12 cellular contexts compared by ENCODE assay signal in the genomic region with DNA sequence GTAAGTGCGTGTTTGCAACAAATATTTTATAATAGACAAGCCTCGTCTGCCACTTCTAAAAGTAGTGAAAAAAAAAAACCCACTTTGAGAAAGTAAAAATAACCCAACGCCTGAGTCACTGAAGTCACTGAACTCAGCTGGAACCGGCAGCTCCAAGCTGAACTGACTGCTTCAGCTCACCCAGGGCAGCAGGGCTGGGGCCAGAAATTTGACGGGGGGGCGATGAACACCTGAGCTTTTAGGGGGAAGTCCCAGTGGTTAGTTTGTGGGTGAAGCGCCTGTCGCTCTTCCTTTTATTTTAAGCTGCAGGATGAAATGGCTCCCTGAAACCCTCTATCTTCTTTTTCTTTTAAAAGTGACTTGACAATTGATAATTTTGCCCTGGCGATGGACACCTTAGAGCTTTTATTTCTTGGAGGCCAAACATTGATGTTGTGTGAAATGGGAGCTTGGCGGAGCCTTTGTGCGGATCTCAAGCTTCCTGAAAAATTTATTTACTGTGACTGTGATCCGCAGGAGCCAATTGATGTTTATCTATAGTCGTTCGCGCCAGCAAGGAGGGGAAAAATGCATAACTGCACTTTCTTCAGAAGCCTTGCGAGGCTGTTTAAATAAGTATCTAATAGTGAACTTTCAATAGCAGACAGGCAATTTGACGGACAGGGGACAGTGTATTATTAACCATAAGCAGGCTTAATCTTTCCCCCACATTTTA. TPM values are rescaled to one million over a fixed set of nuclear protein-coding genes. Genes with fewer than 3 reads are reported as not detected.
DNase-seq lines count a peak whose midpoint lies in the region; ATAC-seq and TF ChIP-seq lines count a peak whose summit lies in the region.
"Had no signal": no experiment of that assay in that cellular context is flagged by ENCODE, and none has a peak within 500 bp of the region (broad histone marks: within the 10 kb centered on the region; RNA-seq: fewer than 3 reads in every experiment).

No MANE protein-coding gene starts in this region.

- intact Hi-C loops in uterus (cut with DNase I; ENCODE audit: low total_unique reads), result no loop called here

- H3K36me3 ChIP-seq in uterus, result no peaks in the 10 kb centered on the region
- H3K36me3 ChIP-seq: gastrocnemius medialis had no signal

- no peak for ATAC-seq in GM21447 (IDR thresholded peaks at IDR 0.05; ENCODE audit: unreplicated experiment)
- ATAC-seq: gastrocnemius medialis; natural killer cell treated with Interleukin-12 subunit alpha and Interleukin-12 subunit beta and Interleukin-15 and Interleukin-18, amount 100 ng/mL, for 72 hours had no signal

- TF ChIP-seq POLR2A in uterus (IDR thresholded peaks at IDR 0.05), result no peak

- no peak overlapping the region for H3K4me3 ChIP-seq in uterus
- H3K4me3 ChIP-seq: gastrocnemius medialis had no signal

- H3K9me3 ChIP-seq in uterus, result no peaks in the 10 kb centered on the region
- H3K9me3 ChIP-seq: gastrocnemius medialis had no signal

- no peak overlapping the region for H3K27ac ChIP-seq in uterus
- H3K27ac ChIP-seq: gastrocnemius medialis had no signal

- H3K27me3 ChIP-seq in uterus, result no peaks in the 10 kb centered on the region

- no peaks in the 10 kb centered on the region for H3K4me1 ChIP-seq in uterus
- H3K4me1 ChIP-seq: gastrocnemius medialis had no signal

- TF ChIP-seq CTCF in uterus (IDR thresholded peaks at IDR 0.05), result no peak

- peak; percentile 4 for DNase-seq in stimulated activated CD8-positive, alpha-beta memory T cell treated with anti-CD3 and anti-CD28 coated beads, Interleukin-12 subunit alpha, Interleukin-12 subunit beta, amount 100 ng/mL, for 1 hour (ENCODE audit: low read depth)
- DNase-seq in stimulated activated CD8-positive, alpha-beta memory T cell treated with anti-CD3 and anti-CD28 coated beads, Interleukin-4, amount 100 ng/mL, for 48 hours, result no peak
- DNase-seq in activated CD4-positive, alpha-beta T cell treated with anti-CD3 and anti-CD28 coated beads, Interleukin-2, amount 50 U/mL, for 4 hours, result peak; percentile 13 to 16
- DNase-seq in left kidney (ENCODE audit: low read depth, low spot score), result peak; percentile 46
- DNase-seq in NCI-H1105 treated with DMSO at 0.1 percent for 48 hours (lab: John Stamatoyannopoulos, UW), result no peak
- no peak for DNase-seq in uterus
- no peak for DNase-seq in ACHN
- DNase-seq: effector memory CD4-positive, alpha-beta T cell; gastrocnemius medialis; T-helper 2 cell had no signal

- in situ Hi-C loops in ACHN (cut with HindIII; ENCODE audit: low pct_ligation_motif_present, low pct_unique_long_range_greater_than_20kb, low sequenced_read_pairs), result no loop called here

RNA-seq across cellular contexts. Expression of a gene that starts 59.6 kb away (rescaled TPM):
- total RNA-seq in uterus, result 1 to 10 TPM in 1 of 4 donors, under 1 TPM in 1, not detected in 2; 0.91 to 2.6 TPM
- total RNA-seq: natural killer cell treated with Interleukin-12 subunit alpha and Interleukin-12 subunit beta and Interleukin-15 and Interleukin-18, amount 100 ng/mL, for 72 hours had no signal

Comparison
In these comparisons a context has a peak if more than half of its experiments do, and no peak if none do; other contexts are left out.
1. DNase-seq: peak in stimulated activated CD8-positive, alpha-beta memory T cell treated with anti-CD3 and anti-CD28 coated beads, Interleukin-12 subunit alpha, Interleukin-12 subunit beta, amount 100 ng/mL, for 1 hour (single experiment), activated CD4-positive, alpha-beta T cell treated with anti-CD3 and anti-CD28 coated beads, Interleukin-2, amount 50 U/mL, for 4 hours (2 of 2) and left kidney (single experiment); none in stimulated activated CD8-positive, alpha-beta memory T cell treated with anti-CD3 and anti-CD28 coated beads, Interleukin-4, amount 100 ng/mL, for 48 hours (single experiment), NCI-H1105 treated with DMSO at 0.1 percent for 48 hours (single experiment), uterus (0 of 2) and ACHN (single experiment).